Comparison of ENCODE assay signal across 8 cellular contexts in genomic region chr10:75111906-75112703, GRCh38. TPM values are rescaled to one million over a fixed set of nuclear protein-coding genes. Genes with fewer than 3 reads are reported as not detected.
DNase-seq lines count a peak whose midpoint lies in the region; ATAC-seq, FAIRE-seq and TF ChIP-seq lines count a peak whose summit lies in the region.

No MANE protein-coding gene starts in this region.

- peak overlapping the region; percentile 83 to 94 (median 84) for H3K4me3 Mint-ChIP-seq in immature natural killer cell

- H3K9me3 ChIP-seq in small intestine (ENCODE audit: control insufficient read depth, low read depth), result no peaks in the 10 kb centered on the region

- no peaks in the 10 kb centered on the region for H3K36me3 ChIP-seq in small intestine (ENCODE audit: control insufficient read depth in 2 of 2, insufficient read depth in 2 of 2, low read length in 2 of 2)

- no peak for TF ChIP-seq CTCF in cardiac fibroblast (IDR thresholded peaks at IDR 0.05; ENCODE audit: low read depth, low read length)

- no peaks in the 10 kb centered on the region for H3K27me3 ChIP-seq in small intestine (ENCODE audit: control insufficient read depth in 2 of 2, insufficient read depth in 2 of 2, low read length in 2 of 2)

- DNase-seq in ELF-1 (ENCODE audit: low read depth, low spot score), result peak; percentile 80
- DNase-seq in KBM-7, result peak; percentile 77
- DNase-seq in T-helper 22 cell (ENCODE audit: low read depth), result peak; percentile 28
- DNase-seq in cardiac fibroblast (ENCODE audit: low read depth in 2 of 2), result peak; percentile 52 to 60
- DNase-seq in immature natural killer cell, result peak; percentile 12 to 29 (median 28)
- DNase-seq in small intestine, result peak; percentile 76
- DNase-seq in GF-D8 (lab: John Stamatoyannopoulos, UW), result no peak

- peak overlapping the region; percentile 93 to 95 for H3K4me3 ChIP-seq in cardiac fibroblast (replicated peaks in 1 of 2; ENCODE audit: low read depth in 2 of 2, low read length in 2 of 2)
- peak overlapping the region; percentile 78 to 93 for H3K4me3 ChIP-seq in small intestine (ENCODE audit: low read depth in 1 of 2, low read length in 2 of 2)

- H3K4me1 Mint-ChIP-seq in immature natural killer cell, result peaks cover 50 to 74% of the 10 kb centered on the region in 2 donors

- H3K27me3 Mint-ChIP-seq in immature natural killer cell (ENCODE audit: low read depth in 3 of 3), result peaks cover 0 to 8% (median 4%) of the 10 kb centered on the region in 3 donors

- peak; percentile 23 for ATAC-seq in GM21737 (IDR thresholded peaks at IDR 0.05; ENCODE audit: unreplicated experiment)

- in situ Hi-C loops in KBM-7 (cut with MboI; ENCODE audit: low pct_unique_long_range_greater_than_20kb, low sequenced_read_pairs), result no loop called here

- H3K27ac Mint-ChIP-seq in immature natural killer cell, result peak overlapping the region; percentile 87 to 95 (median 90)

- WGBS in small intestine, 3 donors, result 1 to 2% (median 1%) methylated on average over 22 to 23 of the region's 23 CpGs

- FAIRE-seq in small intestine (lab: Jason Lieb, UNC), result no peak

- H3K27ac ChIP-seq in small intestine (ENCODE audit: low read depth in 1 of 2, low read length in 1 of 2), result peak overlapping the region; percentile 94 to 100

- H3K9me3 Mint-ChIP-seq in immature natural killer cell, result peaks cover 0 to 1% (median 0%) of the 10 kb centered on the region in 6 donors

- H3K4me1 ChIP-seq in small intestine (ENCODE audit: control insufficient read depth in 2 of 2, insufficient read depth in 1 of 2, low read depth in 1 of 2, low read length in 1 of 2), result peaks cover 3 to 4% of the 10 kb centered on the region in 2 donors

- H3K36me3 Mint-ChIP-seq in immature natural killer cell, result no peaks in the 10 kb centered on the region

RNA-seq across cellular contexts. Expression of gene SAMD8, which starts 0.6 kb away (rescaled TPM):
- polyA plus RNA-seq in immature natural killer cell (10 to 100 TPM in 1 of 3 donors, 1 to 10 TPM in 2; 5.2 to 12.6 (median 9.8) TPM), small intestine (1 to 10 TPM; 4.3 to 5.8 (median 5.6) TPM)
